In the genomic region with DNA sequence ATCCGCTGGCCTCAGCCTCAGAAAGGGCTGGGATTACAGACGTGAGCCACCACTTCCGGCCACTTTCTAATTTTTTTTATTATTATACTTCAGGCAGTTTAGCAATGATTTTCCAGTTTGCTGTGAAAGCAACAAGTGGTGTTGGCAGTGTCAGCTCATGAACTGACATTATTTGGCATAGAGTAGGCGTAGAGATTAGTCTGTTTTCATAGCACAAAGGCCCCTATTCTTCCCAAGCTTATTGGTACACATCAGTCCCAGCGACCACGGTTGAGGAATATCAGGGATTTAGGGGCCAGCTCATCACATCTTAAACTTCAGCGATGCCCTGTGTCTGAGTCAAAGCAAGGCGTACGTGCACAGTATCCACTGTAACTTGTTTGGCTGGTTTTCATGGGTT, we compare ENCODE assay signal across 30 cellular contexts. TPM values are rescaled to one million over a fixed set of nuclear protein-coding genes. Genes with fewer than 3 reads are reported as not detected.
DNase-seq lines count a peak whose midpoint lies in the region; ATAC-seq and TF ChIP-seq lines count a peak whose summit lies in the region.
"Had no signal": no experiment of that assay in that cellular context is flagged by ENCODE, and none has a peak within 500 bp of the region (broad histone marks: within the 10 kb centered on the region; RNA-seq: fewer than 3 reads in every experiment).

No MANE protein-coding gene starts in this region.

- H3K27me3 ChIP-seq in heart left ventricle, result no peaks in the 10 kb centered on the region
- H3K27me3 ChIP-seq in right cardiac atrium (ENCODE audit: control insufficient read depth, insufficient read depth), result no peaks in the 10 kb centered on the region
- H3K27me3 ChIP-seq: BLaER1 treated with 17β-estradiol and CSF1 and Interleukin-3, amounts not matched to agents 10 nM and 100 nM had no signal

- ATAC-seq in heart left ventricle (peak in 3 of 4 donors; percentile 41 to 73 (median 71)), right cardiac atrium (peak; percentile 79 to 86)
- no peak for ATAC-seq in activated CD4-positive, alpha-beta T cell treated with anti-CD3 and anti-CD28 coated beads for 36 hours
- ATAC-seq: A549, GM12878, K562, Panc1 had no signal

- no peaks in the 10 kb centered on the region for H3K36me3 Mint-ChIP-seq in activated CD4-positive, alpha-beta T cell treated with anti-CD3 and anti-CD28 coated beads for 36 hours (ENCODE audit: low read depth)
- H3K36me3 Mint-ChIP-seq: CD4-positive, alpha-beta memory T cell had no signal

- H3K27ac Mint-ChIP-seq in activated CD4-positive, alpha-beta T cell treated with anti-CD3 and anti-CD28 coated beads for 36 hours, result no peak overlapping the region
- H3K27ac Mint-ChIP-seq: CD4-positive, alpha-beta memory T cell had no signal

- H3K4me1 ChIP-seq in HEK293 (ENCODE audit: control insufficient read depth, insufficient read depth, low read length) (no peaks in the 10 kb centered on the region), heart left ventricle (peaks cover 0 to 17% (median 0%) of the 10 kb centered on the region in 12 donors), right cardiac atrium (ENCODE audit: control insufficient read depth, insufficient read depth, low read length) (no peaks in the 10 kb centered on the region)
- H3K4me1 ChIP-seq: Caco-2, HAP-1 had no signal

- intact Hi-C loops in heart left ventricle (cut with DNase I), result no loop called here
- intact Hi-C loops in right cardiac atrium (cut with DNase I), result loop anchor here in 1 of 4 donors (10.0 kb wide), 1 partner anchor 102 kb away; no protein-coding TSS in a partner anchor
- intact Hi-C loops in activated CD4-positive, alpha-beta T cell treated with anti-CD3 and anti-CD28 coated beads for 36 hours (cut with DNase I, micrococcal nuclease), result no loop called here

- no peak for TF ChIP-seq CTCF in HEK293 (tag by site-specific recombination; IDR thresholded peaks at IDR 0.05)
- TF ChIP-seq CTCF in epithelial cell of esophagus (IDR thresholded peaks at IDR 0.05; ENCODE audit: insufficient read depth, low read depth, low read length, missing control alignments), result no peak
- TF ChIP-seq CTCF in heart left ventricle (IDR thresholded peaks at IDR 0.05), result no peak

- H3K27ac ChIP-seq in HEK293 (ENCODE audit: extremely low read depth, low read depth, low read length) (no peak overlapping the region), heart left ventricle (peak overlapping the region in 1 of 12 donors; percentile 30), right cardiac atrium (ENCODE audit: low read length) (no peak overlapping the region)
- H3K27ac ChIP-seq: RWPE1, SK-N-MC had no signal

- no peak overlapping the region for H3K4me3 Mint-ChIP-seq in activated CD4-positive, alpha-beta T cell treated with anti-CD3 and anti-CD28 coated beads for 36 hours
- H3K4me3 Mint-ChIP-seq: CD4-positive, alpha-beta memory T cell had no signal

- CTCF ChIA-PET in HEK293 (lab: Yijun Ruan, JAX), result interaction anchor here (1.0 kb wide), 1 partner anchor 22 kb away, joined by 3 read pairs; no protein-coding TSS in a partner anchor
- CTCF ChIA-PET in activated CD4-positive, alpha-beta T cell treated with anti-CD3 and anti-CD28 coated beads for 36 hours (lab: Charles Lee), result interaction anchor here (2.4 kb wide), 1 partner anchor 9 kb away, joined by 6 read pairs; no protein-coding TSS in a partner anchor

- H3K9me3 ChIP-seq in HEK293 (ENCODE audit: control insufficient read depth, insufficient read depth, low read depth, low read length) (no peaks in the 10 kb centered on the region), heart left ventricle (no peaks in the 10 kb centered on the region), right cardiac atrium (ENCODE audit: control insufficient read depth, low read length) (no peaks in the 10 kb centered on the region)
- H3K9me3 ChIP-seq: A549; BLaER1 treated with 17β-estradiol and CSF1 and Interleukin-3, amounts not matched to agents 10 nM and 100 nM; Caco-2; HAP-1 had no signal

- no peak for TF ChIP-seq POLR2A in heart left ventricle (IDR thresholded peaks at IDR 0.05)

- no peaks in the 10 kb centered on the region for H3K36me3 ChIP-seq in HEK293 (ENCODE audit: control insufficient read depth in 2 of 2, insufficient read depth in 1 of 2, low read length in 2 of 2)
- H3K36me3 ChIP-seq in heart left ventricle, result no peaks in the 10 kb centered on the region
- H3K36me3 ChIP-seq: BLaER1 treated with 17β-estradiol and CSF1 and Interleukin-3, amounts not matched to agents 10 nM and 100 nM; HAP-1 had no signal

- no peaks in the 10 kb centered on the region for H3K4me1 Mint-ChIP-seq in activated CD4-positive, alpha-beta T cell treated with anti-CD3 and anti-CD28 coated beads for 36 hours
- H3K4me1 Mint-ChIP-seq: CD4-positive, alpha-beta memory T cell had no signal

- peak; percentile 78 for DNase-seq in epithelial cell of esophagus (ENCODE audit: low read depth)
- DNase-seq in heart left ventricle, result peak in 2 of 5 donors; percentile 7 to 25
- DNase-seq in right cardiac atrium, result peak; percentile 46 to 59 (median 56)
- no peak for DNase-seq in activated CD4-positive, alpha-beta T cell treated with anti-CD3 and anti-CD28 coated beads, Interleukin-2, amount 50 U/mL, for 1 hour
- no peak for DNase-seq in activated CD4-positive, alpha-beta T cell treated with anti-CD3 and anti-CD28 coated beads for 36 hours
- no peak for DNase-seq in mesenteric fat pad (ENCODE audit: low spot score)
- DNase-seq in medulla oblongata (ENCODE audit: extremely low spot score), result no peak
- DNase-seq: AML-193; Caco-2; CD4-positive, alpha-beta memory T cell; DMS 273 treated with DMSO at 0.1 percent for 48 hours; DMS79; EL; GDM1; GOT3; Kasumi-1; NCI-H2081; NCI-H2227 treated with DMSO at 0.1 percent for 48 hours; NCI-H526 treated with DMSO at 0.1 percent for 48 hours; SIG-M5 had no signal

- POLR2A ChIA-PET in HEK293 (lab: Yijun Ruan, JAX), result no interaction called here
- POLR2A ChIA-PET in activated CD4-positive, alpha-beta T cell treated with anti-CD3 and anti-CD28 coated beads for 36 hours (lab: Charles Lee), result interaction anchor here (0.6 kb wide), 1 partner anchor 422 kb away, joined by 4 read pairs; no protein-coding TSS in a partner anchor

- H3K27me3 Mint-ChIP-seq in activated CD4-positive, alpha-beta T cell treated with anti-CD3 and anti-CD28 coated beads for 36 hours, result no peaks in the 10 kb centered on the region
- H3K27me3 Mint-ChIP-seq: CD4-positive, alpha-beta memory T cell had no signal

- no peaks in the 10 kb centered on the region for H3K9me3 Mint-ChIP-seq in activated CD4-positive, alpha-beta T cell treated with anti-CD3 and anti-CD28 coated beads for 36 hours (ENCODE audit: low read depth)

- 73 to 80% (median 79%) methylated on average over 9 of the region's 9 CpGs for WGBS in heart left ventricle, 4 donors
- WGBS in right cardiac atrium, result 63% methylated on average over 9 of the region's 9 CpGs

- H3K4me3 ChIP-seq in HEK293 (ENCODE audit: low read depth, low read length), result no peak overlapping the region
- no peak overlapping the region for H3K4me3 ChIP-seq in epithelial cell of esophagus (ENCODE audit: low read length)
- H3K4me3 ChIP-seq in heart left ventricle, result no peak overlapping the region
- no peak overlapping the region for H3K4me3 ChIP-seq in right cardiac atrium (ENCODE audit: low read length)
- H3K4me3 ChIP-seq: A549; BLaER1 treated with 17β-estradiol and CSF1 and Interleukin-3, amounts not matched to agents 10 nM and 100 nM; GM12878; HAP-1; K562; SK-N-MC had no signal

TF ChIP-seq in HEK293, 187 proteins besides CTCF, POLR2A, EP300 and RAD21:
- no peak for TF ChIP-seq ZNF792 (tag by site-specific recombination; IDR thresholded peaks at IDR 0.05)
- peak; percentile 83 for TF ChIP-seq SCRT2 (tag by site-specific recombination; IDR thresholded peaks at IDR 0.05)

RNA-seq across cellular contexts. Expression of gene RASSF6, which starts 53.0 kb away (rescaled TPM):
- under 1 TPM in 1 of 9 donors, not detected in 8; 0.11 TPM for total RNA-seq in heart left ventricle
- polyA plus RNA-seq in heart left ventricle, result not detected
- not detected for total RNA-seq in right cardiac atrium
- not detected for polyA plus RNA-seq in right cardiac atrium
- under 1 TPM in 1 of 2 experiments, not detected in 1; 0.04 TPM for total RNA-seq in activated CD4-positive, alpha-beta T cell treated with anti-CD3 and anti-CD28 coated beads for 36 hours
- total RNA-seq in mesenteric fat pad, result not detected
- total RNA-seq: M059J had no signal

Comparison
In these comparisons a context has a peak if more than half of its experiments do, and no peak if none do; other contexts are left out.
1. DNase-seq: peak in epithelial cell of esophagus (single experiment) and right cardiac atrium (3 of 3); none in activated CD4-positive, alpha-beta T cell treated with anti-CD3 and anti-CD28 coated beads, Interleukin-2, amount 50 U/mL, for 1 hour (single experiment), activated CD4-positive, alpha-beta T cell treated with anti-CD3 and anti-CD28 coated beads for 36 hours (single experiment), mesenteric fat pad (single experiment) and medulla oblongata (single experiment).